Comparison of ENCODE assay signal across 8 cellular contexts in the genomic region with DNA sequence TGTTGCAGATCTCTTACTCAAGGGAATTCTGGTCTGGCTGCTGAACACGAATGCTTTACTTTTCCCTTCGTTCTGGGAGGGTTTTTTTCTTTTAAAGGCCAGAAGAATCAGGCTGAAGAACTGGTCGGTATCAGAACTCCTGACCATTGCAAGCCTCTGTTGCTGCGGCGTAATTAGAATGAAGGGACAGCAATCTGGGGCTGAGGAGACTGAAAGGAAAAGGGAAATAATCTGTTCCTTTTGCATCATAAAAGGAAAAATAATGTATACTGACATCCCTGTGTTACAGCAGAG. TPM values are rescaled to one million over a fixed set of nuclear protein-coding genes. Genes with fewer than 3 reads are reported as not detected.
DNase-seq lines count a peak whose midpoint lies in the region; ATAC-seq and TF ChIP-seq lines count a peak whose summit lies in the region.

No MANE protein-coding gene starts in this region.

- DNase-seq in HAP-1 (ENCODE audit: low spot score in 2 of 2) (peak in 1 of 2 experiments; percentile 25), left ventricle myocardium superior (no peak), kidney glomerular epithelial cell (lab: John Stamatoyannopoulos, UW) (no peak), H4 (ENCODE audit: low spot score) (no peak), NCI-H187 treated with DMSO at 0.1 percent for 48 hours (lab: John Stamatoyannopoulos, UW) (no peak)

- H3K27ac ChIP-seq in skeletal muscle tissue (ENCODE audit: low read depth, low read length), result peak overlapping the region; percentile 66

- peak overlapping the region; percentile 86 to 89 (median 88) for H3K9ac ChIP-seq in skeletal muscle tissue (ENCODE audit: low read depth in 1 of 3, low read length in 3 of 3)

- H3K27me3 ChIP-seq in HAP-1 (ENCODE audit: low read depth) (no peaks in the 10 kb centered on the region), skeletal muscle tissue (ENCODE audit: control insufficient read depth in 3 of 3, insufficient read depth in 3 of 3, low read length in 3 of 3) (no peaks in the 10 kb centered on the region)

- H3K4me1 ChIP-seq in HAP-1 (peaks cover 3% of the 10 kb centered on the region; the same call in 1 of the 2 replicates), skeletal muscle tissue (ENCODE audit: control insufficient read depth in 3 of 3, insufficient read depth in 3 of 3, low read length in 3 of 3) (peaks cover 0 to 14% (median 9%) of the 10 kb centered on the region in 3 donors)

- H3K36me3 ChIP-seq in HAP-1 (replicated peaks) (no peaks in the 10 kb centered on the region), skeletal muscle tissue (ENCODE audit: control insufficient read depth in 3 of 3, insufficient read depth in 3 of 3, low read length in 3 of 3) (peaks cover 0 to 3% (median 0%) of the 10 kb centered on the region in 3 donors)

- TF ChIP-seq CTCF in WI38 (IDR thresholded peaks at IDR 0.05; ENCODE audit: low read depth, low read length), result no peak

- ATAC-seq in left ventricle myocardium superior (peak; percentile 4), HG03378 (IDR thresholded peaks at IDR 0.05; ENCODE audit: unreplicated experiment) (no peak)

- H3K4me3 ChIP-seq in HAP-1 (peak overlapping the region; percentile 76), WI38 (ENCODE audit: low read depth, low read length) (peak overlapping the region; percentile 85), skeletal muscle tissue (ENCODE audit: low read length in 3 of 3) (peak overlapping the region; percentile 79 to 94 (median 83))

- intact Hi-C loops in left ventricle myocardium superior (cut with micrococcal nuclease), result no loop called here

- in situ Hi-C loops in HAP-1 (cut with MboI; ENCODE audit: low sequenced_read_pairs), result no loop called here

- no peaks in the 10 kb centered on the region for H3K9me3 ChIP-seq in HAP-1
- H3K9me3 ChIP-seq in skeletal muscle tissue (ENCODE audit: control insufficient read depth in 3 of 3, low read length in 3 of 3), result no peaks in the 10 kb centered on the region

RNA-seq across cellular contexts. Expression of a gene that starts 0.7 kb away (rescaled TPM):
- total RNA-seq in left ventricle myocardium superior (20.7 TPM), skeletal muscle tissue (15.7 TPM)
- 42.0 and 46.9 TPM in 2 replicates for total RNA-seq in H4 (2014; rRNA removed; shearing (Covaris generic))
